Comparison of ENCODE assay signal across 12 cellular contexts in genomic region chr7:43303740-43304241, GRCh38.
DNase-seq lines count a peak whose midpoint lies in the region; ATAC-seq and TF ChIP-seq lines count a peak whose summit lies in the region.
"Had no signal": no experiment of that assay in that cellular context is flagged by ENCODE, and none has a peak within 500 bp of the region (broad histone marks: within the 10 kb centered on the region; RNA-seq: fewer than 3 reads in every experiment).

No MANE protein-coding gene starts in this region.

- no CpG with 5 or more reads among the region's 4 CpGs for WGBS in neuronal stem cell (ENCODE audit: extremely low coverage in 2 of 2, insufficient read length in 2 of 2, insufficient replicate concordance in 1 of 2), 2 donors
- WGBS in body of pancreas, 2 donors = 56 to 61% methylated on average over 4 of the region's 4 CpGs

- H3K4me1 ChIP-seq in breast epithelium = no peaks in the 10 kb centered on the region
- H3K4me1 ChIP-seq in neuronal stem cell (ENCODE audit: control insufficient read depth in 2 of 2, insufficient read depth in 1 of 2, low read depth in 1 of 2, low read length in 2 of 2) = peaks cover 7 to 12% of the 10 kb centered on the region in 2 donors
- no peaks in the 10 kb centered on the region for H3K4me1 ChIP-seq in body of pancreas
- H3K4me1 ChIP-seq: gastrocnemius medialis, prostate gland, testis had no signal

- no peak overlapping the region for H3K23ac ChIP-seq in neuronal stem cell (ENCODE audit: low read depth, low read length, poor library complexity)

- intact Hi-C loops in MCF 10A (cut with micrococcal nuclease) = no loop called here
- intact Hi-C loops in breast epithelium (cut with DNase I; ENCODE audit: low total_unique reads) = no loop called here
- intact Hi-C loops in body of pancreas (cut with DNase I) = no loop called here
- intact Hi-C loops in cardiac septum (cut with DNase I) = no loop called here

- CTCF ChIA-PET in MCF 10A (lab: Yijun Ruan, JAX) = interaction anchor here (0.6 to 1.4 kb wide), 2 partner anchors 10 to 26 kb away, joined by 3 to 5 read pairs; no protein-coding TSS in a partner anchor

- no peaks in the 10 kb centered on the region for H3K9me3 ChIP-seq in breast epithelium
- no peaks in the 10 kb centered on the region for H3K9me3 ChIP-seq in neuronal stem cell (replicated peaks in 1 of 2; ENCODE audit: control insufficient read depth in 2 of 2, insufficient read depth in 1 of 2, low read depth in 1 of 2, low read length in 2 of 2)
- H3K9me3 ChIP-seq in body of pancreas = no peaks in the 10 kb centered on the region
- H3K9me3 ChIP-seq: gastrocnemius medialis, prostate gland, testis had no signal

- H4K8ac ChIP-seq in neuronal stem cell (ENCODE audit: low read depth, low read length) = no peak overlapping the region

- no TSS peak for BruUV-seq in MCF 10A (replicated peaks; lab: Mats Ljungman, UMichigan)

- H2BK5ac ChIP-seq in neuronal stem cell (ENCODE audit: low read length) = no peak overlapping the region

- H3K27me3 Mint-ChIP-seq in MCF 10A (ENCODE audit: insufficient read depth, unreplicated experiment) (no peaks in the 10 kb centered on the region), nephron progenitor cell (ENCODE audit: low read depth, poor library complexity) (peaks cover 3% of the 10 kb centered on the region)

- H3K36me3 ChIP-seq in breast epithelium = no peaks in the 10 kb centered on the region
- H3K36me3 ChIP-seq in neuronal stem cell (replicated peaks in 1 of 2; ENCODE audit: control insufficient read depth in 2 of 2, insufficient read depth in 2 of 2, low read length in 2 of 2) = no peaks in the 10 kb centered on the region
- H3K36me3 ChIP-seq in body of pancreas (replicated peaks in 1 of 2; ENCODE audit: insufficient read depth in 1 of 2, low read depth in 2 of 2) = no peaks in the 10 kb centered on the region
- H3K36me3 ChIP-seq: gastrocnemius medialis, prostate gland had no signal

- DNase-seq in MCF 10A (ENCODE audit: unreplicated experiment) = peak; percentile 91
- DNase-seq in breast epithelium (ENCODE audit: low spot score in 2 of 2) = no peak
- DNase-seq in activated T-cell treated with anti-CD3 and anti-CD28 coated beads, Interleukin-2, amount 50 U/mL, for 48 hours = peak; percentile 72 to 77
- DNase-seq in neuronal stem cell (ENCODE audit: low spot score) = no peak
- peak; percentile 73 for DNase-seq in superior temporal gyrus (ENCODE audit: extremely low spot score)
- no peak for DNase-seq in body of pancreas
- no peak for DNase-seq in nephron progenitor cell
- no peak for DNase-seq in cardiac septum (ENCODE audit: low spot score)
- DNase-seq: gastrocnemius medialis, testis had no signal

- H2BK15ac ChIP-seq in neuronal stem cell (ENCODE audit: low read length) = no peak overlapping the region

- H3K4ac ChIP-seq in neuronal stem cell (ENCODE audit: low read length) = no peak overlapping the region

- no peak overlapping the region for H3K4me3 Mint-ChIP-seq in MCF 10A (ENCODE audit: unreplicated experiment)
- H3K4me3 Mint-ChIP-seq in nephron progenitor cell = no peak overlapping the region
- H3K4me3 Mint-ChIP-seq: B cell had no signal

- no peak for TF ChIP-seq CTCF in MCF 10A (IDR thresholded peaks at IDR 0.05; ENCODE audit: unreplicated experiment)
- no peak for TF ChIP-seq CTCF in breast epithelium (IDR thresholded peaks at IDR 0.05)
- TF ChIP-seq CTCF in body of pancreas (IDR thresholded peaks at IDR 0.05) = no peak
- no peak for TF ChIP-seq CTCF in nephron progenitor cell (IDR thresholded peaks at IDR 0.05)

- H2AK5ac ChIP-seq in neuronal stem cell (ENCODE audit: low read depth, low read length) = no peak overlapping the region

- H3K27me3 ChIP-seq in breast epithelium = no peaks in the 10 kb centered on the region
- H3K27me3 ChIP-seq in neuronal stem cell (ENCODE audit: control insufficient read depth in 3 of 3, insufficient read depth in 3 of 3, low read depth in 1 of 3, low read length in 3 of 3) = peaks cover 0 to 8% (median 0%) of the 10 kb centered on the region in 3 experiments
- no peaks in the 10 kb centered on the region for H3K27me3 ChIP-seq in body of pancreas
- H3K27me3 ChIP-seq: testis had no signal

- H2AFZ ChIP-seq in neuronal stem cell (ENCODE audit: low read length) = peak overlapping the region; percentile 22

- H3K27ac ChIP-seq in breast epithelium (no peak overlapping the region), neuronal stem cell (replicated peaks; ENCODE audit: low read length) (no peak overlapping the region), body of pancreas (no peak overlapping the region)
- H3K27ac ChIP-seq: gastrocnemius medialis, prostate gland, testis had no signal

- TF ChIP-seq POLR2A in breast epithelium (IDR thresholded peaks at IDR 0.05) (no peak), body of pancreas (IDR thresholded peaks at IDR 0.05) (no peak)

- no peak overlapping the region for H3K18ac ChIP-seq in neuronal stem cell (ENCODE audit: low read length)

- H2BK120ac ChIP-seq in neuronal stem cell (ENCODE audit: low read depth, low read length) = no peak overlapping the region

- POLR2A ChIA-PET in MCF 10A (lab: Yijun Ruan, JAX) = interaction anchor here (1.3 kb wide), 1 partner anchor 13 kb away, joined by 4 read pairs; no protein-coding TSS in a partner anchor

- H2BK12ac ChIP-seq in neuronal stem cell (ENCODE audit: low read length) = no peak overlapping the region

- peaks cover 21% of the 10 kb centered on the region for H3K4me1 Mint-ChIP-seq in MCF 10A (ENCODE audit: insufficient read depth, unreplicated experiment)
- peaks cover 26% of the 10 kb centered on the region for H3K4me1 Mint-ChIP-seq in nephron progenitor cell
- H3K4me1 Mint-ChIP-seq: B cell had no signal

- H3K9ac ChIP-seq in neuronal stem cell (ENCODE audit: low read depth, low read length, poor library complexity) = no peak overlapping the region

- H3K36me3 Mint-ChIP-seq in MCF 10A (ENCODE audit: insufficient read depth, unreplicated experiment) (no peaks in the 10 kb centered on the region), nephron progenitor cell (ENCODE audit: low read depth) (no peaks in the 10 kb centered on the region)

- H3K9me3 Mint-ChIP-seq in MCF 10A (ENCODE audit: unreplicated experiment) (no peaks in the 10 kb centered on the region), nephron progenitor cell (no peaks in the 10 kb centered on the region)

- H3K14ac ChIP-seq in neuronal stem cell (ENCODE audit: low read length) = no peak overlapping the region

- no peaks in the 10 kb centered on the region for H3K79me1 ChIP-seq in neuronal stem cell (ENCODE audit: low read depth, low read length)

- no peak for ATAC-seq in body of pancreas
- ATAC-seq: gastrocnemius medialis had no signal

- no peak overlapping the region for H3K4me3 ChIP-seq in breast epithelium
- no peak overlapping the region for H3K4me3 ChIP-seq in neuronal stem cell (ENCODE audit: low read length in 2 of 2)
- no peak overlapping the region for H3K4me3 ChIP-seq in body of pancreas
- H3K4me3 ChIP-seq: gastrocnemius medialis, prostate gland, testis had no signal

- no peak overlapping the region for H3K4me2 ChIP-seq in neuronal stem cell (ENCODE audit: insufficient read depth, low read length, poor library complexity, severe bottlenecking)

- H4K91ac ChIP-seq in neuronal stem cell (ENCODE audit: low read depth, low read length, poor library complexity) = no peak overlapping the region

- H3K27ac Mint-ChIP-seq in MCF 10A (ENCODE audit: low read depth, unreplicated experiment) = no peak overlapping the region
- no peak overlapping the region for H3K27ac Mint-ChIP-seq in nephron progenitor cell
- H3K27ac Mint-ChIP-seq: B cell had no signal

Comparison
In these comparisons a context has a peak if more than half of its experiments do, and no peak if none do; other contexts are left out.
1. DNase-seq: peak in MCF 10A (single experiment), activated T-cell treated with anti-CD3 and anti-CD28 coated beads, Interleukin-2, amount 50 U/mL, for 48 hours (2 of 2) and superior temporal gyrus (single experiment); none in breast epithelium (0 of 2), neuronal stem cell (single experiment), body of pancreas (0 of 4), nephron progenitor cell (single experiment) and cardiac septum (single experiment).